9 cellular contexts compared by ENCODE assay signal in genomic region chr6:45423901-45424627, GRCh38. TPM values are rescaled to one million over a fixed set of nuclear protein-coding genes. Genes with fewer than 3 reads are reported as not detected.
DNase-seq lines count a peak whose midpoint lies in the region; ATAC-seq and TF ChIP-seq lines count a peak whose summit lies in the region.
"Had no signal": no experiment of that assay in that cellular context is flagged by ENCODE, and none has a peak within 500 bp of the region (broad histone marks: within the 10 kb centered on the region; RNA-seq: fewer than 3 reads in every experiment).

No MANE protein-coding gene starts in this region.

- H3K9me3 Mint-ChIP-seq in CD4-positive, alpha-beta memory T cell, result peaks cover 0 to 1% (median 0%) of the 10 kb centered on the region in 8 donors

- no peak for TF ChIP-seq EP300 in transverse colon (IDR thresholded peaks at IDR 0.05; ENCODE audit: low read depth)

- TF ChIP-seq POLR2A in transverse colon (IDR thresholded peaks at IDR 0.05), result no peak

- peaks cover 3 to 4% of the 10 kb centered on the region in 2 donors for H3K27me3 Mint-ChIP-seq in CD4-positive, alpha-beta memory T cell

- H3K27ac Mint-ChIP-seq in CD4-positive, alpha-beta memory T cell, result peak overlapping the region; percentile 66 to 94 (median 89)

- H3K36me3 Mint-ChIP-seq in CD4-positive, alpha-beta memory T cell, result peaks cover 0 to 31% of the 10 kb centered on the region in 2 donors

- in situ Hi-C loops in transverse colon (cut with MboI; ENCODE audit: low pct_ligation_motif_present in 1 of 4, low pct_unique_long_range_greater_than_20kb in 1 of 4, low sequenced_read_pairs in 3 of 4), result loop anchor here in 2 of 4 donors (25.0 kb wide), 1 partner anchor 762 kb away; no protein-coding TSS in a partner anchor

- no peaks in the 10 kb centered on the region for H3K9me3 ChIP-seq in CD4-positive, alpha-beta memory T cell (ENCODE audit: control insufficient read depth in 1 of 2, low read length in 2 of 2)
- H3K9me3 ChIP-seq in PC-3 (ENCODE audit: low read length) (no peaks in the 10 kb centered on the region), mucosa of descending colon (no peaks in the 10 kb centered on the region), transverse colon (no peaks in the 10 kb centered on the region)
- H3K9me3 ChIP-seq: body of pancreas had no signal

- peaks cover 37 to 74% (median 49%) of the 10 kb centered on the region in 4 donors for H3K4me1 Mint-ChIP-seq in CD4-positive, alpha-beta memory T cell

- peak overlapping the region; percentile 92 to 99 (median 98) for H3K4me3 Mint-ChIP-seq in CD4-positive, alpha-beta memory T cell

- H3K27ac ChIP-seq in CD4-positive, alpha-beta memory T cell (ENCODE audit: low read depth, low read length), result peak overlapping the region; percentile 72
- peak overlapping the region; percentile 73 for H3K27ac ChIP-seq in PC-3 (ENCODE audit: low read length)
- peak overlapping the region in 57 of 59 donors; percentile 23 to 91 (median 80) for H3K27ac ChIP-seq in dorsolateral prefrontal cortex
- H3K27ac ChIP-seq in transverse colon, result peak overlapping the region; percentile 77 to 85 (median 82)

- CTCF ChIA-PET in CD4-positive, alpha-beta memory T cell (lab: Charles Lee; ENCODE audit: partially characterized antibody), result interaction anchor here (0.6 to 1.4 kb wide), 3 partner anchors 84 to 291 kb away, joined by 3 to 4 read pairs (median 3); no protein-coding TSS in a partner anchor
- CTCF ChIA-PET in PC-3 (lab: Charles Lee), result interaction anchor here (0.5 kb wide), 1 partner anchor 140 kb away, joined by 3 read pairs; no protein-coding TSS in a partner anchor

- DNase-seq in CD4-positive, alpha-beta memory T cell, result peak in 2 of 5 donors; percentile 18 to 41
- DNase-seq in PC-3, result no peak
- peak in 1 of 10 donors; percentile 44 for DNase-seq in dorsolateral prefrontal cortex
- peak in 2 of 3 donors; percentile 45 to 65 for DNase-seq in mucosa of descending colon
- DNase-seq in transverse colon, result peak; percentile 31
- no peak for DNase-seq in RKO (ENCODE audit: low spot score)
- DNase-seq in NCI-H2196 treated with DMSO at 0.1 percent for 48 hours (lab: John Stamatoyannopoulos, UW; ENCODE audit: unreplicated experiment), result no peak

- peak overlapping the region; percentile 14 to 86 for H3K4me3 ChIP-seq in CD4-positive, alpha-beta memory T cell (ENCODE audit: low read length in 2 of 2)
- H3K4me3 ChIP-seq in PC-3 (ENCODE audit: low read length) (peak overlapping the region; percentile 93), dorsolateral prefrontal cortex (peak overlapping the region; percentile 41 to 84 (median 68)), mucosa of descending colon (peak overlapping the region; percentile 31), transverse colon (peak overlapping the region; percentile 29 to 64 (median 43))

- no peaks in the 10 kb centered on the region for H3K9me2 ChIP-seq in PC-3 (replicated peaks; ENCODE audit: low read length)

- H3F3A ChIP-seq in PC-3 (ENCODE audit: low read length, unreplicated experiment), result no peaks in the 10 kb centered on the region

- peak overlapping the region; percentile 95 for H3K4me2 ChIP-seq in PC-3 (ENCODE audit: low read length)

- H3K79me2 ChIP-seq in PC-3 (ENCODE audit: low read length), result peaks cover 88% of the 10 kb centered on the region

- 36 to 82% methylated on average over 2 to 30 of the region's 30 CpGs for WGBS in transverse colon (ENCODE audit: low coverage in 1 of 2), 2 donors

- peak overlapping the region; percentile 83; the same call in 1 of the 2 replicates for H2AFZ ChIP-seq in PC-3 (ENCODE audit: low read length)

- no peaks in the 10 kb centered on the region for H4K20me1 ChIP-seq in PC-3 (ENCODE audit: low read length)

- TSS peak; percentile 14 for BruUV-seq in PC-3 (replicated peaks; lab: Mats Ljungman, UMichigan)

- H3K36me3 ChIP-seq in CD4-positive, alpha-beta memory T cell (ENCODE audit: insufficient read depth, low read length), result no peaks in the 10 kb centered on the region
- H3K36me3 ChIP-seq in PC-3 (ENCODE audit: low read depth, low read length), result no peaks in the 10 kb centered on the region
- no peaks in the 10 kb centered on the region for H3K36me3 ChIP-seq in mucosa of descending colon (ENCODE audit: low read depth)
- H3K36me3 ChIP-seq in transverse colon, result no peaks in the 10 kb centered on the region

- H3K27me3 ChIP-seq in CD4-positive, alpha-beta memory T cell (ENCODE audit: insufficient read depth, low read length), result no peaks in the 10 kb centered on the region
- H3K27me3 ChIP-seq in PC-3 (ENCODE audit: low read length) (no peaks in the 10 kb centered on the region), dorsolateral prefrontal cortex (peaks cover 0 to 45% (median 27%) of the 10 kb centered on the region in 45 donors), transverse colon (peaks cover 63% of the 10 kb centered on the region)

- H3K4me1 ChIP-seq in CD4-positive, alpha-beta memory T cell (ENCODE audit: insufficient read depth, low read length), result peaks cover 53% of the 10 kb centered on the region
- H3K4me1 ChIP-seq in PC-3 (ENCODE audit: insufficient read depth, low read length), result peaks cover 29% of the 10 kb centered on the region
- H3K4me1 ChIP-seq in mucosa of descending colon (ENCODE audit: low read depth), result peaks cover 16% of the 10 kb centered on the region
- peaks cover 0 to 44% (median 32%) of the 10 kb centered on the region in 4 donors for H3K4me1 ChIP-seq in transverse colon

- ATAC-seq in PC-3 (no peak), mucosa of descending colon (peak; percentile 22), HG03439 (IDR thresholded peaks at IDR 0.05; ENCODE audit: unreplicated experiment) (no peak)

- peak overlapping the region; percentile 91 for H3K9ac ChIP-seq in PC-3 (ENCODE audit: low read length)

- TF ChIP-seq CTCF in PC-3 (conservative IDR thresholded peaks at IDR 0.05; ENCODE audit: low read depth, low read length) (no peak), dorsolateral prefrontal cortex (IDR thresholded peaks at IDR 0.05 in 54 of 56, conservative IDR thresholded peaks at IDR 0.05 in 2 of 56; ENCODE audit: low read depth in 1 of 56, partially characterized antibody in 56 of 56) (no peak), mucosa of descending colon (IDR thresholded peaks at IDR 0.05) (no peak), transverse colon (IDR thresholded peaks at IDR 0.05) (no peak)

- intact Hi-C loops in CD4-positive, alpha-beta memory T cell (cut with micrococcal nuclease), result loop anchor here (2.0 to 5.0 kb wide), 4 partner anchors 13 to 588 kb away; no protein-coding TSS in a partner anchor
- intact Hi-C loops in PC-3 (cut with micrococcal nuclease), result loop anchor here (2.0 to 5.0 kb wide), 2 partner anchors 183 to 233 kb away; no protein-coding TSS in a partner anchor
- intact Hi-C loops in dorsolateral prefrontal cortex (cut with DNase I), result loop anchor here (2.0 to 10.0 kb wide), 4 partner anchors 47 to 501 kb away; partner anchors contain the start of gene SUPT3H (in 1 of the 2)
- intact Hi-C loops in mucosa of descending colon (cut with DNase I, micrococcal nuclease), result no loop called here
- intact Hi-C loops in transverse colon (cut with DNase I; ENCODE audit: low total_unique reads), result loop anchor here (5.0 kb wide), 2 partner anchors 47 to 288 kb away; partner anchors contain the start of gene SUPT3H

- POLR2A ChIA-PET in CD4-positive, alpha-beta memory T cell (lab: Charles Lee; ENCODE audit: partially characterized antibody), result interaction anchor here (0.7 to 2.0 kb wide), 6 partner anchors 13 to 71 kb away, joined by 3 to 8 read pairs (median 4); partner anchors contain the start of gene SUPT3H
- POLR2A ChIA-PET in PC-3 (lab: Charles Lee; ENCODE audit: unreplicated experiment), result no interaction called here

RNA-seq across cellular contexts. Expression of gene SUPT3H, which starts 46.3 kb away (rescaled TPM):
- total RNA-seq in CD4-positive, alpha-beta memory T cell, result 10 to 100 TPM; 11.8 to 12.6 TPM
- polyA plus RNA-seq in CD4-positive, alpha-beta memory T cell, result 10 to 100 TPM; 12.6 to 13.6 TPM
- 3.6 and 4.0 TPM in 2 replicates for total RNA-seq in PC-3 (2014; rRNA removed)
- 10 to 100 TPM; 19.4 to 51.1 (median 30.3) TPM for total RNA-seq in dorsolateral prefrontal cortex
- 1 to 10 TPM; 3.0 to 8.1 (median 3.5) TPM for total RNA-seq in mucosa of descending colon
- total RNA-seq in transverse colon, result 10 to 100 TPM in 1 of 4 donors, 1 to 10 TPM in 2, under 1 TPM in 1; 0.80 to 12.7 (median 3.0) TPM

Comparison
In these comparisons a context has a peak if more than half of its experiments do, and no peak if none do; other contexts are left out.
1. DNase-seq: peak in mucosa of descending colon (2 of 3) and transverse colon (single experiment); none in PC-3 (single experiment), RKO (single experiment) and NCI-H2196 treated with DMSO at 0.1 percent for 48 hours (single experiment).
2. H3K4me3 ChIP-seq: peak in every context shown above with its lines; median percentile 93 in PC-3; 68 in dorsolateral prefrontal cortex; 50 in CD4-positive, alpha-beta memory T cell; 43 in transverse colon; 31 in mucosa of descending colon.
3. intact Hi-C loops: an anchor here in CD4-positive, alpha-beta memory T cell (2.0 to 5.0 kb wide), PC-3 (2.0 to 5.0 kb wide), dorsolateral prefrontal cortex (2.0 to 10.0 kb wide) and transverse colon (5.0 kb wide); none called in mucosa of descending colon.
4. Peak in every context shown above with its lines, with median percentiles within 50 percentile points of each other: H3K27ac ChIP-seq.